In genomic region chr3:126245811-126246727, GRCh38 we compare ENCODE assay signal across 9 cellular contexts.
DNase-seq lines count a peak whose midpoint lies in the region; ATAC-seq and TF ChIP-seq lines count a peak whose summit lies in the region.
"Had no signal": no experiment of that assay in that cellular context is flagged by ENCODE, and none has a peak within 500 bp of the region (broad histone marks: within the 10 kb centered on the region; RNA-seq: fewer than 3 reads in every experiment).

No MANE protein-coding gene starts in this region.

- 46 to 52% (median 48%) methylated on average over 14 of the region's 14 CpGs for WGBS in stomach, 5 donors

- H3K9me3 ChIP-seq in stomach = peaks cover 0 to 15% (median 6%) of the 10 kb centered on the region in 4 donors

- no peak overlapping the region for H3K27ac ChIP-seq in stomach
- H3K27ac ChIP-seq: BLaER1 had no signal

- TF ChIP-seq CTCF in stomach (IDR thresholded peaks at IDR 0.05) = peak in 5 of 7 experiments; percentile 1 to 56 (median 20)

- TF ChIP-seq EP300 in stomach (IDR thresholded peaks at IDR 0.05) = no peak

- peak; percentile 48 for DNase-seq in NCI-H2107 treated with DMSO at 0.1 percent for 48 hours (lab: John Stamatoyannopoulos, UW; ENCODE audit: unreplicated experiment)
- no peak for DNase-seq in NCI-H2107 (lab: John Stamatoyannopoulos, UW)
- peak; percentile 26 to 61 (median 41) for DNase-seq in NCI-H1417 (lab: John Stamatoyannopoulos, UW)
- peak; percentile 22 for DNase-seq in amniotic stem cell (lab: John Stamatoyannopoulos, UW)
- peak in 30 of 51 donors; percentile 12 to 74 (median 46) for DNase-seq in hypothalamus (lab: John Stamatoyannopoulos, UW)
- DNase-seq in stomach = peak; percentile 63
- DNase-seq in DMS114 treated with DMSO at 0.1 percent for 48 hours (lab: John Stamatoyannopoulos, UW; ENCODE audit: unreplicated experiment) = no peak

- no peak overlapping the region for H3K4me3 ChIP-seq in stomach
- H3K4me3 ChIP-seq: BLaER1 had no signal

- TF ChIP-seq POLR2A in stomach (IDR thresholded peaks at IDR 0.05) = no peak

- H3K4me1 ChIP-seq in stomach = no peaks in the 10 kb centered on the region
- H3K4me1 ChIP-seq: BLaER1 had no signal

- no peak for ATAC-seq in GM18498 (IDR thresholded peaks at IDR 0.05; ENCODE audit: unreplicated experiment)

- intact Hi-C loops in stomach (cut with DNase I; ENCODE audit: low total_unique reads) = no loop called here

- no peaks in the 10 kb centered on the region for H3K27me3 ChIP-seq in stomach
- H3K27me3 ChIP-seq: BLaER1 had no signal

- no peaks in the 10 kb centered on the region for H3K36me3 ChIP-seq in stomach
- H3K36me3 ChIP-seq: BLaER1 had no signal

Comparison
In these comparisons a context has a peak if more than half of its experiments do, and no peak if none do; other contexts are left out.
1. DNase-seq: peak in NCI-H2107 treated with DMSO at 0.1 percent for 48 hours (single experiment), NCI-H1417 (3 of 3), amniotic stem cell (single experiment), hypothalamus (30 of 51) and stomach (single experiment); none in NCI-H2107 (single experiment) and DMS114 treated with DMSO at 0.1 percent for 48 hours (single experiment).